ENCODE assay signal across 15 cellular contexts in the genomic region with DNA sequence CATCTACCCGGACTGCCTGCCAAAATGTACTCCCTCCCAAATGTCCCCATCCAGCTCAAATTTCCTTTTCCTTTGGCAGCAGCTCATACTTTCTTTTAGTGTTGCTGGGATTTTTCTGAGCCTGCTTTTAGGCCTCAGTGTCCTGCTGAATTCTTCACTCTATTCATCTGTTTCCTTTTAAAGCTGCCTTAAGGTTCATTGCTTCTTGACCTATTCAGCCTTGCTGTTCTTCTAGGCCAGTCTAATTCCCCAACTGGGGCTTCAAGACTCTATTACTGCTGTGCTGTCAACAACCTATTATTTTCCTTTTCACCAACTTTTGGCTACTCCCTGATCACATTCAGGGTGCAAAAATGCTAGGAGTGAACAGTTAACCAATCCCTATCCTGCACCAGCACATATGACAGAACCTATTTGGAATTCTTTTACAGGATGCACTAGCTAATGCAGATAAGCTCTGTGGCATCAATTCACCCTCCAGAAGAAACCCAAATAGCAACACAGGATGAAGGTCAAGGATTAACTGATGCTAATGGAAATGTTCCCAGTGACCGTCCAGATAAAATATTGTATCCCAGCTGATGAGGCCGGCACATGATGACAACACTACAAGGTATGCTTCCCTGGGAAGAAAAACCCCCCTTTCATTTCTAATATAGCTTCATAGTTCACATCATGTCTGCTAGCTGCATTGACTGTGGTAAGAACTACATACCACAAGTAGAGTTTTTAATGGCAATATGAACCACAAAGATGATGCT.
A peak's percentile ranks its signal among the peaks of the same experiment; 100 is the strongest.
DNase-seq lines count a peak whose midpoint lies in the region; ATAC-seq and TF ChIP-seq lines count a peak whose summit lies in the region.
"Had no signal": no experiment of that assay in that cellular context is flagged by ENCODE, and none has a peak within 500 bp of the region (broad histone marks: within the 10 kb centered on the region; RNA-seq: fewer than 3 reads in every experiment).

No MANE protein-coding gene starts in this region.

- CTCF ChIA-PET in mammary epithelial cell (lab: Charles Lee; ENCODE audit: low non-redundant PET): no interaction called here

- H3K27ac ChIP-seq in mammary epithelial cell (ENCODE audit: insufficient read depth, low read depth, low read length) (no peak overlapping the region), breast epithelium (peak overlapping the region in 1 of 2 donors; percentile 45), vagina (peak overlapping the region; percentile 42)
- H3K27ac ChIP-seq: foreskin keratinocyte, SJSA1 had no signal

- H3K4me2 ChIP-seq in mammary epithelial cell (ENCODE audit: insufficient read depth, low read depth, low read length): no peak overlapping the region

- in situ Hi-C loops in mammary epithelial cell (cut with MboI; ENCODE audit: low sequenced_read_pairs in 2 of 2): no loop called here

- H3K27me3 ChIP-seq in mammary epithelial cell (ENCODE audit: insufficient read depth, low read length): no peaks in the 10 kb centered on the region
- no peaks in the 10 kb centered on the region for H3K27me3 ChIP-seq in breast epithelium
- H3K27me3 ChIP-seq in vagina: no peaks in the 10 kb centered on the region
- H3K27me3 ChIP-seq: foreskin keratinocyte, MG63, SJSA1 had no signal

- dilution Hi-C loops in mammary epithelial cell (cut with HindIII; ENCODE audit: low sequenced_read_pairs): no loop called here

- no peaks in the 10 kb centered on the region for H3K79me2 ChIP-seq in mammary epithelial cell (ENCODE audit: insufficient read depth, low read length)

- TF ChIP-seq POLR2A in breast epithelium (IDR thresholded peaks at IDR 0.05) (no peak), vagina (IDR thresholded peaks at IDR 0.05) (no peak)

- H3K36me3 ChIP-seq in mammary epithelial cell (ENCODE audit: insufficient read depth, low read length) (no peaks in the 10 kb centered on the region), breast epithelium (no peaks in the 10 kb centered on the region), vagina (no peaks in the 10 kb centered on the region)
- H3K36me3 ChIP-seq: MG63, SJSA1 had no signal

- H3K4me3 ChIP-seq in mammary epithelial cell (replicated peaks in 1 of 3; ENCODE audit: insufficient read depth in 1 of 3, low read depth in 2 of 3, low read length in 3 of 3) (no peak overlapping the region), breast epithelium (no peak overlapping the region), vagina (no peak overlapping the region)
- H3K4me3 ChIP-seq: MG63, SJSA1 had no signal

- H3K4me1 ChIP-seq in mammary epithelial cell (ENCODE audit: insufficient read depth, low read length) (peaks cover 3% of the 10 kb centered on the region), breast epithelium (no peaks in the 10 kb centered on the region), vagina (peaks cover 18% of the 10 kb centered on the region)
- H3K4me1 ChIP-seq: foreskin keratinocyte had no signal

- 70% methylated on average over 3 of the region's 3 CpGs for WGBS in mammary epithelial cell (ENCODE audit: low coverage, missing lambda C conversion rate)

- intact Hi-C loops in mammary epithelial cell (cut with micrococcal nuclease): no loop called here
- intact Hi-C loops in breast epithelium (cut with DNase I; ENCODE audit: low total_unique reads): no loop called here
- intact Hi-C loops in vagina (cut with DNase I): no loop called here

- DNase-seq in mammary epithelial cell (peak; percentile 1), breast epithelium (ENCODE audit: low spot score in 2 of 2) (no peak), dedifferentiated amniotic fluid mesenchymal stem cell (ENCODE audit: extremely low spot score) (peak; percentile 66), kidney glomerular epithelial cell (lab: John Stamatoyannopoulos, UW) (peak; percentile 49), vagina (ENCODE audit: extremely low spot score in 2 of 2) (no peak)
- no peak for DNase-seq in activated T-cell treated with anti-CD3 and anti-CD28 coated beads, Interleukin-2, amount 50 U/mL, for 1 hour
- no peak for DNase-seq in activated naive CD4-positive, alpha-beta T cell treated with anti-CD3 and anti-CD28 coated beads, Interleukin-2, amount 50 U/mL, for 16 hours
- DNase-seq: activated CD4-positive, CD25-positive, alpha-beta regulatory T cell; central memory CD4-positive, alpha-beta T cell; DMS153; foreskin keratinocyte; MG63; NCI-H510A had no signal

- no peak for ATAC-seq in GM19351 (IDR thresholded peaks at IDR 0.05; ENCODE audit: unreplicated experiment)
- ATAC-seq: foreskin keratinocyte had no signal

- no peak overlapping the region for H3K9ac ChIP-seq in mammary epithelial cell (ENCODE audit: insufficient read depth, low read length)

- H3K9me3 ChIP-seq in mammary epithelial cell (replicated peaks; ENCODE audit: insufficient read depth, low read length): no peaks in the 10 kb centered on the region
- no peaks in the 10 kb centered on the region for H3K9me3 ChIP-seq in breast epithelium
- H3K9me3 ChIP-seq in vagina: no peaks in the 10 kb centered on the region
- H3K9me3 ChIP-seq: MG63, SJSA1 had no signal

- BruUV-seq in mammary epithelial cell (replicated peaks; lab: Mats Ljungman, UMichigan): no TSS peak

- no peak for TF ChIP-seq CTCF in mammary epithelial cell (conservative IDR thresholded peaks at IDR 0.05 in 1 of 2, IDR thresholded peaks at IDR 0.05 in 1 of 2; ENCODE audit: extremely low read depth in 1 of 2, insufficient read depth in 1 of 2, low read depth in 1 of 2, low read length in 2 of 2)
- no peak for TF ChIP-seq CTCF in breast epithelium (IDR thresholded peaks at IDR 0.05)
- TF ChIP-seq CTCF in vagina (IDR thresholded peaks at IDR 0.05): no peak

- H4K20me1 ChIP-seq in mammary epithelial cell (ENCODE audit: insufficient read depth, low read length): no peaks in the 10 kb centered on the region

- H2AFZ ChIP-seq in mammary epithelial cell (ENCODE audit: low read depth, low read length): no peak overlapping the region

Comparison
In these comparisons a context has a peak if more than half of its experiments do, and no peak if none do; other contexts are left out.
1. DNase-seq: peak in mammary epithelial cell (single experiment), dedifferentiated amniotic fluid mesenchymal stem cell (single experiment) and kidney glomerular epithelial cell (single experiment); none in breast epithelium (0 of 2), vagina (0 of 2), activated T-cell treated with anti-CD3 and anti-CD28 coated beads, Interleukin-2, amount 50 U/mL, for 1 hour (single experiment) and activated naive CD4-positive, alpha-beta T cell treated with anti-CD3 and anti-CD28 coated beads, Interleukin-2, amount 50 U/mL, for 16 hours (single experiment).